Comparison of ENCODE assay signal across 24 cellular contexts in genomic region chr4:22466582-22466981, GRCh38.
"Had no signal": no experiment of that assay in that cellular context is flagged by ENCODE, and none has a peak within 500 bp of the region (broad histone marks: within the 10 kb centered on the region; RNA-seq: fewer than 3 reads in every experiment).

No MANE protein-coding gene starts in this region.

- H3K4me1 ChIP-seq: neural progenitor cell, parathyroid adenoma, right lobe of liver, thyroid gland, transverse colon, upper lobe of right lung, uterus had no signal

- H3K36me3 ChIP-seq: ovary, sigmoid colon, stomach, thoracic aorta, thyroid gland, transverse colon, upper lobe of right lung, uterus had no signal

- H3K27me3 ChIP-seq: neural progenitor cell, ovary, right lobe of liver, sigmoid colon, stomach, thyroid gland, transverse colon, upper lobe of right lung, uterus had no signal

- H3K4me3 ChIP-seq: neural progenitor cell, ovary, psoas muscle, right lobe of liver, sigmoid colon, stomach, thoracic aorta, thyroid gland, transverse colon, upper lobe of right lung, uterus had no signal

- ATAC-seq: naive thymus-derived CD4-positive, alpha-beta T cell; natural killer cell; psoas muscle; right lobe of liver; stimulated activated effector memory CD8-positive, alpha-beta T cell treated with anti-CD3 and anti-CD28 coated beads, Interleukin-12 subunit alpha, Interleukin-12 subunit beta, amount 100 ng/mL, for 72 hours; stimulated activated naive B cell treated with anti-CD40 and anti-IgM and Interleukin-4, amounts not matched to agents 10 μg/mL and 1 μg/mL and 100 μg/mL, for 72 hours; upper lobe of right lung had no signal

- H3K27ac ChIP-seq: neural progenitor cell, ovary, parathyroid adenoma, psoas muscle, right lobe of liver, sigmoid colon, stomach, thoracic aorta, thyroid gland, transverse colon, upper lobe of right lung, uterus had no signal

- H3K9me3 ChIP-seq: ovary, psoas muscle, right lobe of liver, sigmoid colon, stomach, thoracic aorta, thyroid gland, transverse colon, upper lobe of right lung, uterus had no signal

- DNase-seq: naive thymus-derived CD4-positive, alpha-beta T cell; natural killer cell; occipital lobe; ovary; posterior cingulate gyrus; psoas muscle; right lobe of liver; sigmoid colon; small intestine; stimulated activated CD4-positive, alpha-beta T cell treated with anti-CD3 and anti-CD28 coated beads, Interleukin-15, amount 100 ng/mL, for 24 hours; stimulated activated CD4-positive, alpha-beta T cell treated with anti-CD3 and anti-CD28 coated beads, Interleukin-2, amount 100 ng/mL, for 24 hours; stimulated activated CD4-positive, alpha-beta T cell treated with anti-CD3 and anti-CD28 coated beads, Interleukin-2, amount 100 ng/mL, for 48 hours; stimulated activated CD4-positive, alpha-beta T cell treated with anti-CD3 and anti-CD28 coated beads, Interleukin-4, amount 100 ng/mL, for 24 hours; stimulated activated naive B cell treated with anti-CD40 and anti-IgM and Interleukin-4, amounts not matched to agents 10 μg/mL and 1 μg/mL and 100 μg/mL, for 72 hours; stimulated activated naive CD4-positive, alpha-beta T cell treated with Interleukin-2 at 50 U/mL for 16 hours; stomach; thyroid gland; transverse colon; upper lobe of right lung; uterus had no signal
